In genomic region chr3:31530039-31530983, GRCh38 we compare ENCODE assay signal across 13 cellular contexts. TPM values are rescaled to one million over a fixed set of nuclear protein-coding genes. Genes with fewer than 3 reads are reported as not detected.
DNase-seq lines count a peak whose midpoint lies in the region; ATAC-seq, FAIRE-seq and TF ChIP-seq lines count a peak whose summit lies in the region.
"Had no signal": no experiment of that assay in that cellular context is flagged by ENCODE, and none has a peak within 500 bp of the region (broad histone marks: within the 10 kb centered on the region; RNA-seq: fewer than 3 reads in every experiment).

No MANE protein-coding gene starts in this region.

- H3K9me2 ChIP-seq in GM23248 (ENCODE audit: insufficient read depth) = no peaks in the 10 kb centered on the region

- POLR2A ChIA-PET in endothelial cell of umbilical vein (lab: Charles Lee) = no interaction called here

- H4K20me1 ChIP-seq in GM23248 (ENCODE audit: insufficient read depth) (no peaks in the 10 kb centered on the region), endothelial cell of umbilical vein (replicated peaks; ENCODE audit: control insufficient read depth, extremely low read depth, insufficient read depth, low read length) (no peaks in the 10 kb centered on the region)

- no peaks in the 10 kb centered on the region for H3K36me3 Mint-ChIP-seq in progenitor cell of endocrine pancreas (ENCODE audit: insufficient read depth)

- WGBS in GM23248 (ENCODE audit: low coverage in 1 of 2, low lambda C conversion rate in 2 of 2, missing lambda C conversion rate in 2 of 2), 2 experiments = 97 to 99% methylated on average over 11 of the region's 11 CpGs
- WGBS in psoas muscle, 3 donors = 88 to 96% (median 90%) methylated on average over 11 of the region's 11 CpGs

- H3K27me3 ChIP-seq in GM23248 (replicated peaks; ENCODE audit: insufficient read depth) (no peaks in the 10 kb centered on the region), endothelial cell of umbilical vein (ENCODE audit: control insufficient read depth in 2 of 2, insufficient read depth in 2 of 2, low read length in 2 of 2) (peaks cover 17% of the 10 kb centered on the region in 2 experiments), psoas muscle (ENCODE audit: insufficient read depth in 3 of 3, low read length in 2 of 3) (no peaks in the 10 kb centered on the region)
- H3K27me3 ChIP-seq: upper lobe of left lung had no signal

- intact Hi-C loops in endothelial cell of umbilical vein (cut with micrococcal nuclease) (loop anchor here (5.0 kb wide), 2 partner anchors 432 to 763 kb away; no protein-coding TSS in a partner anchor), psoas muscle (cut with DNase I) (loop anchor here (5.0 to 10.0 kb wide), 3 partner anchors 47 to 766 kb away; no protein-coding TSS in a partner anchor)

- no peak overlapping the region for H3K4me3 Mint-ChIP-seq in progenitor cell of endocrine pancreas (ENCODE audit: low read depth)

- H3K9me3 Mint-ChIP-seq in progenitor cell of endocrine pancreas (ENCODE audit: low read depth) = no peaks in the 10 kb centered on the region
- H3K9me3 Mint-ChIP-seq: CD8-positive, alpha-beta memory T cell; central memory CD8-positive, alpha-beta T cell had no signal

- H3K4me2 ChIP-seq in GM23248 (ENCODE audit: unreplicated experiment) (peak overlapping the region; percentile 97), endothelial cell of umbilical vein (ENCODE audit: insufficient read depth, low read length) (peak overlapping the region; percentile 95)

- ATAC-seq in psoas muscle (no peak), HG03469 (IDR thresholded peaks at IDR 0.05; ENCODE audit: unreplicated experiment) (no peak)
- ATAC-seq: activated CD4-positive, CD25-positive, alpha-beta regulatory T cell treated with anti-CD3 and anti-CD28 coated beads, Interleukin-2, amount 50 U/mL, for 24 hours had no signal

- H3K4me1 ChIP-seq in GM23248 (ENCODE audit: insufficient read depth) (peaks cover 16% of the 10 kb centered on the region), endothelial cell of umbilical vein (ENCODE audit: control insufficient read depth, extremely low read depth, insufficient read depth, low read length) (peaks cover 24% of the 10 kb centered on the region), psoas muscle (peaks cover 9% of the 10 kb centered on the region)

- H3F3A ChIP-seq in GM23248 (ENCODE audit: insufficient read depth) = peaks cover 10% of the 10 kb centered on the region

- no TSS peak for BruUV-seq in endothelial cell of umbilical vein (replicated peaks; lab: Mats Ljungman, UMichigan)

- in situ Hi-C loops in GM23248 (cut with MboI) = no loop called here

- dilution Hi-C loops in endothelial cell of umbilical vein (cut with MboI; ENCODE audit: extremely low pct_ligation_motif_present, low sequenced_read_pairs) = no loop called here

- DNase-seq in GM23248 (no peak), NOMO-1 (lab: John Stamatoyannopoulos, UW; ENCODE audit: unreplicated experiment in 2 of 2) (peak; percentile 46 to 51), endothelial cell of umbilical vein (ENCODE audit: low read depth, low spot score) (no peak), psoas muscle (no peak), progenitor cell of endocrine pancreas (ENCODE audit: low spot score, unreplicated experiment) (no peak), SIG-M5 (lab: John Stamatoyannopoulos, UW) (no peak), NCI-H128 (lab: John Stamatoyannopoulos, UW; ENCODE audit: unreplicated experiment) (no peak)
- DNase-seq: CD8-positive, alpha-beta memory T cell; upper lobe of left lung had no signal

- TF ChIP-seq POLR2A in endothelial cell of umbilical vein (IDR thresholded peaks at IDR 0.05; ENCODE audit: low read depth, low read length) = no peak

- H3K9me3 ChIP-seq in GM23248 (ENCODE audit: low read depth) (no peaks in the 10 kb centered on the region), endothelial cell of umbilical vein (replicated peaks; ENCODE audit: control insufficient read depth, insufficient read depth, low read length) (no peaks in the 10 kb centered on the region), psoas muscle (no peaks in the 10 kb centered on the region)
- H3K9me3 ChIP-seq: prostate gland, upper lobe of left lung had no signal

- H3K9me1 ChIP-seq in endothelial cell of umbilical vein (replicated peaks; ENCODE audit: control insufficient read depth, extremely low read depth, insufficient read depth, low read length) = no peaks in the 10 kb centered on the region

- peaks cover 11% of the 10 kb centered on the region for H3K4me1 Mint-ChIP-seq in progenitor cell of endocrine pancreas (ENCODE audit: low read depth)

- H3K4me3 ChIP-seq in GM23248 (0 out of 2 replicates have a peak overlapping the region, but pooled peaks have one; percentile 98), endothelial cell of umbilical vein (replicated peaks in 1 of 3; ENCODE audit: insufficient read depth in 1 of 3, low read depth in 1 of 3, low read length in 3 of 3) (peak overlapping the region in 1 of 3 experiments; percentile 94), psoas muscle (peak overlapping the region; percentile 88)

- H2AFZ ChIP-seq in GM23248 (no peak overlapping the region), endothelial cell of umbilical vein (ENCODE audit: low read depth, low read length) (no peak overlapping the region)

- no peaks in the 10 kb centered on the region for H3K27me3 Mint-ChIP-seq in progenitor cell of endocrine pancreas
- H3K27me3 Mint-ChIP-seq: central memory CD8-positive, alpha-beta T cell had no signal

- CTCF ChIA-PET in endothelial cell of umbilical vein (lab: Charles Lee) = interaction anchor here (1.0 to 2.2 kb wide), 4 partner anchors 20 to 760 kb away, joined by 3 to 8 read pairs (median 4); no protein-coding TSS in a partner anchor

- no peak overlapping the region for H3K27ac Mint-ChIP-seq in progenitor cell of endocrine pancreas

- no peak for FAIRE-seq in endothelial cell of umbilical vein (lab: Jason Lieb, UNC)

- TF ChIP-seq CTCF in endothelial cell of umbilical vein (IDR thresholded peaks at IDR 0.05; ENCODE audit: extremely low read depth in 1 of 2, insufficient read depth in 1 of 2, low read depth in 1 of 2, low read length in 2 of 2) (no peak), psoas muscle (IDR thresholded peaks at IDR 0.05) (no peak), progenitor cell of endocrine pancreas (IDR thresholded peaks at IDR 0.05; ENCODE audit: unreplicated experiment) (no peak)

- H3K27ac ChIP-seq in GM23248 (no peak overlapping the region), endothelial cell of umbilical vein (ENCODE audit: insufficient read depth, low read depth, low read length) (no peak overlapping the region), psoas muscle (no peak overlapping the region)

- H3K9ac ChIP-seq in GM23248 (no peak overlapping the region), endothelial cell of umbilical vein (replicated peaks; ENCODE audit: extremely low read depth, insufficient read depth, low read length) (no peak overlapping the region)

- H3K36me3 ChIP-seq in GM23248 (ENCODE audit: low read depth) = no peaks in the 10 kb centered on the region
- no peaks in the 10 kb centered on the region for H3K36me3 ChIP-seq in endothelial cell of umbilical vein (ENCODE audit: control insufficient read depth in 2 of 2, extremely low read depth in 1 of 2, insufficient read depth in 2 of 2, low read length in 2 of 2)
- no peaks in the 10 kb centered on the region for H3K36me3 ChIP-seq in psoas muscle (ENCODE audit: insufficient read depth in 1 of 2, low read depth in 1 of 2)
- H3K36me3 ChIP-seq: prostate gland, upper lobe of left lung had no signal

- H3K79me2 ChIP-seq in GM23248 (ENCODE audit: insufficient read depth) (peaks cover 23% of the 10 kb centered on the region), endothelial cell of umbilical vein (ENCODE audit: control insufficient read depth, insufficient read depth, low read length) (peaks cover 24% of the 10 kb centered on the region)

TF ChIP-seq in endothelial cell of umbilical vein, 7 proteins besides CTCF, POLR2A, EP300 and RAD21:
- TF ChIP-seq JUN (IDR thresholded peaks at IDR 0.05; ENCODE audit: borderline replicate concordance, insufficient read depth, insufficient read length, low read depth) (no peak), MAX (IDR thresholded peaks at IDR 0.05; ENCODE audit: insufficient read depth, insufficient read length) (no peak), EZH2 (IDR thresholded peaks at IDR 0.05; ENCODE audit: borderline replicate concordance, low read depth, low read length, severe bottlenecking) (no peak), FOS (IDR thresholded peaks at IDR 0.05; ENCODE audit: borderline replicate concordance, insufficient read depth, low read length) (no peak), POLR2AphosphoS5 (IDR thresholded peaks at IDR 0.05; ENCODE audit: insufficient read depth, low read depth, low read length) (no peak), GATA2 (IDR thresholded peaks at IDR 0.05; ENCODE audit: insufficient read depth, insufficient read length, low read depth, low read length) (no peak), MYC (IDR thresholded peaks at IDR 0.05; ENCODE audit: low read depth, low read length) (no peak)

RNA-seq across cellular contexts. Expression of gene STT3B, which starts 2.4 kb away (rescaled TPM):
- 174 and 234 TPM in 2 replicates for total RNA-seq in GM23248 (2014; rRNA removed; shearing (Covaris generic))
- 80.7 and 81.5 TPM in 2 replicates for polyA plus RNA-seq in GM23248 (2016; fragmentation: Nextera tagmentation; extraction: Ambion mirVana)
- 113 and 114 TPM in 2 replicates for total RNA-seq in endothelial cell of umbilical vein
- polyA plus RNA-seq in endothelial cell of umbilical vein = 40.2 and 56.4 TPM in 2 replicates
- polyA plus RNA-seq in endothelial cell of umbilical vein (2011; cell fraction: cytosol; rRNA removed) = 48.1 and 49.3 TPM in 2 replicates
- polyA plus RNA-seq in endothelial cell of umbilical vein (2011; cell fraction: nucleus; rRNA removed) = 46.4 and 75.4 TPM in 2 replicates
- 71.8 and 85.2 TPM in 2 replicates for polyA plus RNA-seq in endothelial cell of umbilical vein (2012)
- 130 and 137 TPM in 2 replicates for polyA minus RNA-seq in endothelial cell of umbilical vein
- polyA minus RNA-seq in endothelial cell of umbilical vein (2011; cell fraction: cytosol; rRNA and poly(A)+ RNA removed) = 68.8 TPM
- polyA minus RNA-seq in endothelial cell of umbilical vein (2011; cell fraction: nucleus; rRNA and poly(A)+ RNA removed) = 104 and 165 TPM in 2 replicates
- 10 to 100 TPM; 56.6 to 95.5 (median 60.6) TPM for total RNA-seq in psoas muscle
- polyA plus RNA-seq in psoas muscle = 10 to 100 TPM; 33.8 to 61.3 (median 36.4) TPM
- total RNA-seq in progenitor cell of endocrine pancreas = 147 and 154 TPM in 2 replicates

Comparison
In these comparisons a context has a peak if more than half of its experiments do, and no peak if none do; other contexts are left out.
1. DNase-seq: peak in NOMO-1 (2 of 2); none in GM23248 (single experiment), endothelial cell of umbilical vein (single experiment), psoas muscle (0 of 2), progenitor cell of endocrine pancreas (single experiment), SIG-M5 (single experiment) and NCI-H128 (single experiment).